35 cellular contexts compared by ENCODE assay signal in genomic region chr7:26036092-26036491, GRCh38.
"Had no signal": no experiment of that assay in that cellular context is flagged by ENCODE, and none has a peak within 500 bp of the region (broad histone marks: within the 10 kb centered on the region; RNA-seq: fewer than 3 reads in every experiment).

No MANE protein-coding gene starts in this region.

- H3K27ac ChIP-seq: KMS-11 had no signal

- H3K4me2 ChIP-seq: KMS-11 had no signal

- H3K36me3 ChIP-seq: MG63 had no signal

- H3K9ac ChIP-seq: KMS-11 had no signal

- DNase-seq: Karpas-422, Kasumi-1, MG63, MM.1S, MV-4-11, NCI-H1048, NCI-H1092, NCI-H1092 treated with DMSO at 0.1 percent for 48 hours, NCI-H1105, NCI-H1105 treated with DMSO at 0.1 percent for 48 hours, NCI-H1417, NCI-H1417 treated with DMSO at 0.1 percent for 48 hours, NCI-H1436, NCI-H1436 treated with DMSO at 0.1 percent for 48 hours, NCI-H146, NCI-H1694, NCI-H1694 treated with DMSO at 0.1 percent for 48 hours, NCI-H187, NCI-H187 treated with DMSO at 0.1 percent for 48 hours, NCI-H1930, NCI-H2029, NCI-H2029 treated with DMSO at 0.1 percent for 48 hours, NCI-H2081, NCI-H2081 treated with DMSO at 0.1 percent for 48 hours, NCI-H2107, NCI-H2171, NCI-H2171 treated with DMSO at 0.1 percent for 48 hours, NCI-H2227 treated with DMSO at 0.1 percent for 48 hours, NCI-H226, NCI-H345, NCI-H446, NCI-H446 treated with DMSO at 0.1 percent for 48 hours, NCI-H510A, NCI-H510A treated with DMSO at 0.1 percent for 48 hours had no signal

- H3K27me3 ChIP-seq: MG63 had no signal

- H3K9me3 ChIP-seq: MG63 had no signal

- H3K4me3 ChIP-seq: MG63 had no signal
